In genomic region chr4:39043697-39044363, GRCh38 we compare ENCODE assay signal across 8 cellular contexts. TPM values are rescaled to one million over a fixed set of nuclear protein-coding genes. Genes with fewer than 3 reads are reported as not detected.
DNase-seq lines count a peak whose midpoint lies in the region; ATAC-seq and TF ChIP-seq lines count a peak whose summit lies in the region.

No MANE protein-coding gene starts in this region.

- TF ChIP-seq POLR2A in adrenal gland (IDR thresholded peaks at IDR 0.05): no peak

- peaks cover 57% of the 10 kb centered on the region for H3K4me1 Mint-ChIP-seq in stimulated activated naive CD8-positive, alpha-beta T cell treated with anti-CD3 and anti-CD28 coated beads, Interleukin-15, amount 100 ng/mL, for 72 hours

- H3K36me3 ChIP-seq in KOPT-K1 (ENCODE audit: insufficient read depth, low read length) (no peaks in the 10 kb centered on the region), adrenal gland (replicated peaks in 1 of 2) (no peaks in the 10 kb centered on the region)

- H3K27ac ChIP-seq in KOPT-K1 (ENCODE audit: low read depth, low read length, poor library complexity, severe bottlenecking) (peak overlapping the region; percentile 49), adrenal gland (peak overlapping the region; percentile 9 to 99 (median 93))

- TF ChIP-seq CTCF in adrenal gland (IDR thresholded peaks at IDR 0.05): no peak

- H3K4me3 Mint-ChIP-seq in stimulated activated naive CD8-positive, alpha-beta T cell treated with anti-CD3 and anti-CD28 coated beads, Interleukin-15, amount 100 ng/mL, for 72 hours: peak overlapping the region; percentile 86 to 87

- H3K4me3 ChIP-seq in adrenal gland: peak overlapping the region in 2 of 4 donors; percentile 51 to 97
- H3K4me3 ChIP-seq in iPS-18c (ENCODE audit: insufficient read depth, low read depth, low read length): peak overlapping the region; percentile 74

- WGBS in adrenal gland, 4 donors: 19 to 27% (median 23%) methylated on average over 9 of the region's 9 CpGs

- H3K9me3 ChIP-seq in KOPT-K1 (ENCODE audit: insufficient read depth, low read length, poor library complexity, severe bottlenecking) (no peaks in the 10 kb centered on the region), adrenal gland (replicated peaks in 1 of 3) (no peaks in the 10 kb centered on the region), iPS-18c (ENCODE audit: control insufficient read depth, insufficient read depth, low read length) (peaks cover 3% of the 10 kb centered on the region)

- peak overlapping the region; percentile 81 to 95 for H3K27ac Mint-ChIP-seq in stimulated activated naive CD8-positive, alpha-beta T cell treated with anti-CD3 and anti-CD28 coated beads, Interleukin-15, amount 100 ng/mL, for 72 hours

- DNase-seq in Daoy (ENCODE audit: low read depth) (peak; percentile 56), adrenal gland (peak in 1 of 7 donors; percentile 16), GM19238 (ENCODE audit: insufficient read length, low spot score) (no peak)
- DNase-seq in stimulated activated naive CD8-positive, alpha-beta T cell treated with anti-CD3 and anti-CD28 coated beads, Interleukin-15, amount 100 ng/mL, for 72 hours: peak in 1 of 2 donors; percentile 26

- H3K27me3 ChIP-seq in adrenal gland: no peaks in the 10 kb centered on the region

- no peaks in the 10 kb centered on the region for H3K9me3 Mint-ChIP-seq in stimulated activated naive CD8-positive, alpha-beta T cell treated with anti-CD3 and anti-CD28 coated beads, Interleukin-15, amount 100 ng/mL, for 72 hours

- H3K27me3 Mint-ChIP-seq in stimulated activated naive CD8-positive, alpha-beta T cell treated with anti-CD3 and anti-CD28 coated beads, Interleukin-15, amount 100 ng/mL, for 72 hours: no peaks in the 10 kb centered on the region

- peaks cover 16 to 43% of the 10 kb centered on the region in 2 donors for H3K4me1 ChIP-seq in adrenal gland (replicated peaks in 1 of 2)

- intact Hi-C loops in adrenal gland (cut with DNase I): loop anchor here in 1 of 2 donors (10.0 kb wide), 1 partner anchor 129 kb away; no protein-coding TSS in a partner anchor

- peak; percentile 33 for ATAC-seq in stimulated activated naive CD8-positive, alpha-beta T cell treated with anti-CD3 and anti-CD28 coated beads, Interleukin-15, amount 100 ng/mL, for 72 hours
- no peak for ATAC-seq in HG03175 (IDR thresholded peaks at IDR 0.05; ENCODE audit: unreplicated experiment)
- ATAC-seq in HG03025 (IDR thresholded peaks at IDR 0.05; ENCODE audit: low FRiP score, unreplicated experiment): no peak

RNA-seq across cellular contexts. Expression of gene TMEM156, which starts 11.6 kb away (rescaled TPM):
- total RNA-seq in Daoy (2014; rRNA removed; shearing (Covaris generic)): 19.3 and 33.7 TPM in 2 replicates
- 1 to 10 TPM in 1 of 8 donors, under 1 TPM in 5, not detected in 2; 0.29 to 1.3 (median 0.76) TPM for total RNA-seq in adrenal gland
- 1 to 10 TPM in 2 of 3 donors, under 1 TPM in 1; 0.84 to 4.1 (median 1.0) TPM for polyA plus RNA-seq in adrenal gland

RNA-seq across cellular contexts. Expression of gene KLHL5, which starts 18.2 kb away (rescaled TPM):
- total RNA-seq in Daoy (2014; rRNA removed; shearing (Covaris generic)): 86.6 and 99.3 TPM in 2 replicates
- total RNA-seq in adrenal gland: 10 to 100 TPM; 21.1 to 63.8 (median 36.7) TPM
- polyA plus RNA-seq in adrenal gland: 10 to 100 TPM; 11.3 to 23.0 (median 13.3) TPM
